ENCODE assay signal across 39 cellular contexts in genomic region chr12:24409868-24410267, GRCh38.
"Had no signal": no experiment of that assay in that cellular context is flagged by ENCODE, and none has a peak within 500 bp of the region (broad histone marks: within the 10 kb centered on the region; RNA-seq: fewer than 3 reads in every experiment).

No MANE protein-coding gene starts in this region.

- H3K27ac ChIP-seq: adrenal gland, ascending aorta, body of pancreas, brain microvascular endothelial cell, breast epithelium, cardiac muscle cell had no signal

- H3K9me3 ChIP-seq: adrenal gland, ascending aorta, body of pancreas, breast epithelium had no signal

- H3K4me1 Mint-ChIP-seq: activated naive CD4-positive, alpha-beta T cell treated with anti-CD3 and anti-CD28 coated beads, Interleukin-2, amount 50 U/mL, for 24 hours; activated naive CD8-positive, alpha-beta T cell treated with anti-CD3 and anti-CD28 coated beads for 36 hours; activated T-helper 17 cell treated with anti-CD3 and anti-CD28 coated beads, Interleukin-2, amount 50 U/mL, for 72 hours; central memory CD8-positive, alpha-beta T cell had no signal

- DNase-seq: activated effector memory CD4-positive, alpha-beta T cell treated with anti-CD3 and anti-CD28 coated beads, Interleukin-2, amount 50 U/mL, for 16 hours; activated effector memory CD4-positive, alpha-beta T cell treated with Interleukin-2 at 50 U/mL for 16 hours; activated gamma-delta T cell; activated gamma-delta T cell treated with Interleukin-2 at 50 U/mL for 16 hours; activated naive CD4-positive, alpha-beta T cell; activated naive CD4-positive, alpha-beta T cell treated with anti-CD3 and anti-CD28 coated beads for 36 hours; activated naive CD4-positive, alpha-beta T cell treated with anti-CD3 and anti-CD28 coated beads, Interleukin-2, amount 10 ng/mL, durations not matched to agents 7 days and 5 days; activated naive CD4-positive, alpha-beta T cell treated with anti-CD3 and anti-CD28 coated beads, Interleukin-2, amount 50 U/mL, for 16 hours; activated naive CD4-positive, alpha-beta T cell treated with Interleukin-2 at 50 U/mL for 16 hours; activated naive CD8-positive, alpha-beta T cell treated with anti-CD3 and anti-CD28 coated beads for 36 hours; activated naive CD8-positive, alpha-beta T cell treated with anti-CD3 and anti-CD28 coated beads, Interleukin-2, amount 10 ng/mL, durations not matched to agents 7 days and 5 days; activated naive CD8-positive, alpha-beta T cell treated with anti-CD3 and anti-CD28 coated beads, Interleukin-2, amount 50 U/mL, for 24 hours; activated T-cell treated with anti-CD3 and anti-CD28 coated beads, Interleukin-2, amount 50 U/mL, for 24 hours; activated T-cell treated with anti-CD3 and anti-CD28 coated beads, Interleukin-2, amount 50 U/mL, for 4 hours; activated T-cell treated with anti-CD3 and anti-CD28 coated beads, Interleukin-2, amount 50 U/mL, for 48 hours; activated T-cell treated with anti-CD3 and anti-CD28 coated beads, Interleukin-2, amount 50 U/mL, for 72 hours; adrenal gland; amniotic stem cell; amygdala; anterior cingulate cortex; aorta; body of pancreas; brain microvascular endothelial cell; caudate nucleus; central memory CD4-positive, alpha-beta T cell; cerebellar nuclear complex had no signal

- ATAC-seq: activated naive CD4-positive, alpha-beta T cell treated with anti-CD3 and anti-CD28 coated beads, Interleukin-2, amount 50 U/mL, for 72 hours; activated naive CD8-positive, alpha-beta T cell treated with anti-CD3 and anti-CD28 coated beads, Interleukin-2, amount 50 U/mL, for 24 hours; activated T-cell treated with anti-CD3 and anti-CD28 coated beads, Interleukin-2, amount 50 U/mL, for 4 hours; activated T-cell treated with anti-CD3 and anti-CD28 coated beads, Interleukin-2, amount 50 U/mL, for 72 hours; activated T-helper 17 cell treated with anti-CD3 and anti-CD28 coated beads, Interleukin-2, amount 50 U/mL, for 72 hours; body of pancreas had no signal

- FAIRE-seq: astrocyte, bronchial epithelial cell had no signal

- H3K27me3 Mint-ChIP-seq: activated naive CD4-positive, alpha-beta T cell treated with anti-CD3 and anti-CD28 coated beads, Interleukin-2, amount 10 ng/mL, durations not matched to agents 7 days and 5 days; activated naive CD8-positive, alpha-beta T cell; activated T-helper 17 cell treated with anti-CD3 and anti-CD28 coated beads, Interleukin-2, amount 50 U/mL, for 72 hours; brain; central memory CD8-positive, alpha-beta T cell had no signal

- H3K4me3 ChIP-seq: adrenal gland, ascending aorta, body of pancreas, breast epithelium, cardiac muscle cell had no signal

- H3K27ac Mint-ChIP-seq: activated naive CD4-positive, alpha-beta T cell treated with anti-CD3 and anti-CD28 coated beads for 36 hours; activated naive CD4-positive, alpha-beta T cell treated with anti-CD3 and anti-CD28 coated beads, Interleukin-2, amount 10 ng/mL, durations not matched to agents 7 days and 5 days; activated naive CD4-positive, alpha-beta T cell treated with anti-CD3 and anti-CD28 coated beads, Interleukin-2, amount 50 U/mL, for 24 hours; activated naive CD4-positive, alpha-beta T cell treated with anti-CD3 and anti-CD28 coated beads, Interleukin-2, amount 50 U/mL, for 72 hours; activated naive CD8-positive, alpha-beta T cell; activated naive CD8-positive, alpha-beta T cell treated with anti-CD3 and anti-CD28 coated beads for 36 hours; activated naive CD8-positive, alpha-beta T cell treated with anti-CD3 and anti-CD28 coated beads, Interleukin-2, amount 10 ng/mL, durations not matched to agents 7 days and 5 days; activated naive CD8-positive, alpha-beta T cell treated with anti-CD3 and anti-CD28 coated beads, Interleukin-2, amount 50 U/mL, for 24 hours; activated T-cell treated with anti-CD3 and anti-CD28 coated beads, Interleukin-2, amount 50 U/mL, for 24 hours; activated T-cell treated with anti-CD3 and anti-CD28 coated beads, Interleukin-2, amount 50 U/mL, for 72 hours; activated T-helper 1 cell treated with anti-CD3 and anti-CD28 coated beads, Interleukin-12 subunit alpha, Interleukin-12 subunit beta, Interleukin-2, Interleukin-4 antibody, amounts not matched to agents 30 ng/mL and 10 ng/mL and 1 ng/mL, durations not matched to agents 14 hours and 24 hours and 36 hours; activated T-helper 17 cell treated with anti-CD3 and anti-CD28 coated beads, Interleukin-2, amount 50 U/mL, for 72 hours; activated T-helper 2 cell treated with anti-CD3 and anti-CD28 coated beads, Interferon-gamma antibody, Interleukin-2, Interleukin-4, amounts not matched to agents 10 μg/mL and 5 μg/mL and 100 μg/mL, durations not matched to agents 14 hours and 24 hours and 36 hours; brain had no signal

- H3K4me1 ChIP-seq: adrenal gland, body of pancreas, breast epithelium had no signal

- H3K36me3 Mint-ChIP-seq: activated naive CD4-positive, alpha-beta T cell treated with anti-CD3 and anti-CD28 coated beads, Interleukin-2, amount 10 ng/mL, durations not matched to agents 7 days and 5 days; activated naive CD4-positive, alpha-beta T cell treated with anti-CD3 and anti-CD28 coated beads, Interleukin-2, amount 50 U/mL, for 24 hours; activated naive CD4-positive, alpha-beta T cell treated with anti-CD3 and anti-CD28 coated beads, Interleukin-2, amount 50 U/mL, for 72 hours; activated naive CD8-positive, alpha-beta T cell; activated naive CD8-positive, alpha-beta T cell treated with anti-CD3 and anti-CD28 coated beads for 36 hours; activated naive CD8-positive, alpha-beta T cell treated with anti-CD3 and anti-CD28 coated beads, Interleukin-2, amount 10 ng/mL, durations not matched to agents 7 days and 5 days had no signal

- H3K9me3 Mint-ChIP-seq: activated naive CD4-positive, alpha-beta T cell treated with anti-CD3 and anti-CD28 coated beads for 36 hours; activated naive CD4-positive, alpha-beta T cell treated with anti-CD3 and anti-CD28 coated beads, Interleukin-2, amount 50 U/mL, for 24 hours; activated naive CD8-positive, alpha-beta T cell treated with anti-CD3 and anti-CD28 coated beads for 36 hours; activated naive CD8-positive, alpha-beta T cell treated with anti-CD3 and anti-CD28 coated beads, Interleukin-2, amount 10 ng/mL, durations not matched to agents 7 days and 5 days; activated naive CD8-positive, alpha-beta T cell treated with anti-CD3 and anti-CD28 coated beads, Interleukin-2, amount 50 U/mL, for 24 hours; activated T-cell treated with anti-CD3 and anti-CD28 coated beads, Interleukin-2, amount 50 U/mL, for 24 hours; activated T-cell treated with anti-CD3 and anti-CD28 coated beads, Interleukin-2, amount 50 U/mL, for 4 hours; activated T-cell treated with anti-CD3 and anti-CD28 coated beads, Interleukin-2, amount 50 U/mL, for 72 hours; activated T-helper 1 cell treated with anti-CD3 and anti-CD28 coated beads, Interleukin-12 subunit alpha, Interleukin-12 subunit beta, Interleukin-2, Interleukin-4 antibody, amounts not matched to agents 30 ng/mL and 10 ng/mL and 1 ng/mL, durations not matched to agents 14 hours and 24 hours and 36 hours; activated T-helper 17 cell treated with anti-CD3 and anti-CD28 coated beads, Interleukin-2, amount 50 U/mL, for 72 hours; activated T-helper 2 cell treated with anti-CD3 and anti-CD28 coated beads, Interferon-gamma antibody, Interleukin-2, Interleukin-4, amounts not matched to agents 10 μg/mL and 5 μg/mL and 100 μg/mL, durations not matched to agents 14 hours and 24 hours and 36 hours; central memory CD8-positive, alpha-beta T cell had no signal

- H3K27me3 ChIP-seq: adrenal gland, ascending aorta, body of pancreas, brain microvascular endothelial cell, breast epithelium, cardiac muscle cell had no signal

- H3K36me3 ChIP-seq: adrenal gland, brain microvascular endothelial cell, breast epithelium, cardiac muscle cell had no signal

- H3K4me3 Mint-ChIP-seq: activated naive CD4-positive, alpha-beta T cell treated with anti-CD3 and anti-CD28 coated beads for 36 hours; activated naive CD4-positive, alpha-beta T cell treated with anti-CD3 and anti-CD28 coated beads, Interleukin-2, amount 10 ng/mL, durations not matched to agents 7 days and 5 days; activated naive CD4-positive, alpha-beta T cell treated with anti-CD3 and anti-CD28 coated beads, Interleukin-2, amount 50 U/mL, for 24 hours; activated naive CD8-positive, alpha-beta T cell; activated naive CD8-positive, alpha-beta T cell treated with anti-CD3 and anti-CD28 coated beads for 36 hours; activated naive CD8-positive, alpha-beta T cell treated with anti-CD3 and anti-CD28 coated beads, Interleukin-2, amount 10 ng/mL, durations not matched to agents 7 days and 5 days; activated naive CD8-positive, alpha-beta T cell treated with anti-CD3 and anti-CD28 coated beads, Interleukin-2, amount 50 U/mL, for 24 hours; activated T-cell treated with anti-CD3 and anti-CD28 coated beads, Interleukin-2, amount 50 U/mL, for 24 hours; activated T-cell treated with anti-CD3 and anti-CD28 coated beads, Interleukin-2, amount 50 U/mL, for 4 hours; activated T-cell treated with anti-CD3 and anti-CD28 coated beads, Interleukin-2, amount 50 U/mL, for 72 hours; activated T-helper 1 cell treated with anti-CD3 and anti-CD28 coated beads, Interleukin-12 subunit alpha, Interleukin-12 subunit beta, Interleukin-2, Interleukin-4 antibody, amounts not matched to agents 30 ng/mL and 10 ng/mL and 1 ng/mL, durations not matched to agents 14 hours and 24 hours and 36 hours; activated T-helper 17 cell treated with anti-CD3 and anti-CD28 coated beads, Interleukin-2, amount 50 U/mL, for 72 hours; brain; central memory CD8-positive, alpha-beta T cell had no signal
